8 cellular contexts compared by ENCODE assay signal in genomic region chr1:151790071-151790939, GRCh38. TPM values are rescaled to one million over a fixed set of nuclear protein-coding genes. Genes with fewer than 3 reads are reported as not detected.
A peak's percentile ranks its signal among the peaks of the same experiment; 100 is the strongest.
DNase-seq lines count a peak whose midpoint lies in the region; ATAC-seq and TF ChIP-seq lines count a peak whose summit lies in the region.

Gene TDRKH (minus strand): TSS chr1:151790500. CDS start chr1:151783022, 7,478 bp downstream.

- peak in 2 of 3 donors; percentile 21 for TF ChIP-seq CTCF in ovary (IDR thresholded peaks at IDR 0.05)
- peak in 1 of 2 experiments; percentile 26 for TF ChIP-seq CTCF in tibial artery (IDR thresholded peaks at IDR 0.05)

- ATAC-seq in HG02623 (IDR thresholded peaks at IDR 0.05; ENCODE audit: unreplicated experiment): peak; percentile 91
- peak; percentile 99 for ATAC-seq in Right ventricle myocardium inferior

- peaks cover 24% of the 10 kb centered on the region for H3K4me1 Mint-ChIP-seq in activated naive CD8-positive, alpha-beta T cell treated with anti-CD3 and anti-CD28 coated beads for 36 hours

- H3K27me3 ChIP-seq in ovary: no peaks in the 10 kb centered on the region
- H3K27me3 ChIP-seq in tibial artery: no peaks in the 10 kb centered on the region

- H3K36me3 ChIP-seq in ovary (no peaks in the 10 kb centered on the region), tibial artery (no peaks in the 10 kb centered on the region)

- WGBS in ovary, 3 donors: 0 to 1% (median 1%) methylated on average over 58 of the region's 58 CpGs

- H3K4me3 ChIP-seq in ovary (peak within 1 kb of the TSS; percentile 55), tibial artery (peak within 1 kb of the TSS; percentile 57 to 74)

- TF ChIP-seq POLR2A in GM10847 (IDR thresholded peaks at IDR 0.05; ENCODE audit: extremely low read depth, insufficient read length) (peak; percentile 32), ovary (IDR thresholded peaks at IDR 0.05) (peak; percentile 18)

- intact Hi-C loops in Right ventricle myocardium inferior (cut with DNase I): loop anchor here (2.0 kb wide), 1 partner anchor 46 kb away; no protein-coding TSS in a partner anchor
- intact Hi-C loops in ovary (cut with DNase I): no loop called here
- intact Hi-C loops in tibial artery (cut with DNase I; ENCODE audit: low total_unique reads): no loop called here

- peaks cover 4% of the 10 kb centered on the region for H3K36me3 Mint-ChIP-seq in activated naive CD8-positive, alpha-beta T cell treated with anti-CD3 and anti-CD28 coated beads for 36 hours

- no peak within 1 kb of the TSS for H3K27ac ChIP-seq in ovary
- peak within 1 kb of the TSS; percentile 52 to 71 for H3K27ac ChIP-seq in tibial artery

- H3K4me3 Mint-ChIP-seq in activated naive CD8-positive, alpha-beta T cell treated with anti-CD3 and anti-CD28 coated beads for 36 hours: peak within 1 kb of the TSS; percentile 91

- peaks cover 6% of the 10 kb centered on the region for H3K4me1 ChIP-seq in ovary (ENCODE audit: insufficient read depth)
- peaks cover 4 to 14% (median 5%) of the 10 kb centered on the region in 4 donors for H3K4me1 ChIP-seq in tibial artery

- no peaks in the 10 kb centered on the region for H3K27me3 Mint-ChIP-seq in activated naive CD8-positive, alpha-beta T cell treated with anti-CD3 and anti-CD28 coated beads for 36 hours

- peak; percentile 100 for DNase-seq in NCI-H1092 treated with DMSO at 0.1 percent for 48 hours (lab: John Stamatoyannopoulos, UW)
- peak; percentile 100 for DNase-seq in SKM-1 treated with dmso at 0.1 percent for 144 hours (lab: John Stamatoyannopoulos, UW; ENCODE audit: unreplicated experiment)
- DNase-seq in activated naive CD8-positive, alpha-beta T cell treated with anti-CD3 and anti-CD28 coated beads for 36 hours: peak; percentile 99
- peak; percentile 99 for DNase-seq in Right ventricle myocardium inferior (ENCODE audit: missing footprints)
- peak; percentile 94 to 96 (median 95) for DNase-seq in ovary
- DNase-seq in tibial artery: peak; percentile 98 to 99

- no peaks in the 10 kb centered on the region for H3K9me3 Mint-ChIP-seq in activated naive CD8-positive, alpha-beta T cell treated with anti-CD3 and anti-CD28 coated beads for 36 hours

- H3K9me3 ChIP-seq in ovary (no peaks in the 10 kb centered on the region), tibial artery (no peaks in the 10 kb centered on the region)

- peak within 1 kb of the TSS; percentile 90 for H3K27ac Mint-ChIP-seq in activated naive CD8-positive, alpha-beta T cell treated with anti-CD3 and anti-CD28 coated beads for 36 hours

- TF ChIP-seq EP300 in ovary (IDR thresholded peaks at IDR 0.05): no peak

RNA-seq across cellular contexts. Expression of gene TDRKH, which starts in this region (rescaled TPM):
- 1 to 10 TPM; 9.0 to 9.1 TPM for total RNA-seq in activated naive CD8-positive, alpha-beta T cell treated with anti-CD3 and anti-CD28 coated beads for 36 hours
- total RNA-seq in Right ventricle myocardium inferior (4.5 TPM), ovary (1 to 10 TPM; 1.5 to 3.8 (median 3.2) TPM)
- polyA plus RNA-seq in ovary: 1 to 10 TPM; 1.9 to 6.6 TPM

Comparison
In these comparisons a context has a peak if more than half of its experiments do, and no peak if none do; other contexts are left out.
1. H3K27ac ChIP-seq: peak in tibial artery (2 of 2); none in ovary (0 of 2).
2. Peak in every context shown above with its lines, with median percentiles within 50 percentile points of each other: DNase-seq.